ENCODE assay signal across 22 cellular contexts in genomic region chr1:54967372-54967771, GRCh38. TPM values are rescaled to one million over a fixed set of nuclear protein-coding genes. Genes with fewer than 3 reads are reported as not detected.
DNase-seq lines count a peak whose midpoint lies in the region; ATAC-seq and TF ChIP-seq lines count a peak whose summit lies in the region.
"Had no signal": no experiment of that assay in that cellular context is flagged by ENCODE, and none has a peak within 500 bp of the region (broad histone marks: within the 10 kb centered on the region; RNA-seq: fewer than 3 reads in every experiment).

No MANE protein-coding gene starts in this region.

- H3K4me3 ChIP-seq in foreskin fibroblast (ENCODE audit: low read depth in 1 of 2, low read length in 2 of 2) (no peak overlapping the region), MG63 (no peak overlapping the region)
- H3K4me3 ChIP-seq: heart right ventricle, upper lobe of right lung had no signal

- intact Hi-C loops in sciatic nerve (cut with DNase I): no loop called here

- ATAC-seq in HG02981 (IDR thresholded peaks at IDR 0.05; ENCODE audit: unreplicated experiment) (no peak), sciatic nerve (no peak)
- ATAC-seq: heart right ventricle; naive thymus-derived CD8-positive, alpha-beta T cell; stimulated activated naive CD8-positive, alpha-beta T cell treated with anti-CD3 and anti-CD28 coated beads, Interleukin-15, amount 100 ng/mL, for 72 hours; upper lobe of right lung had no signal

- DNase-seq in A172 (ENCODE audit: low spot score) (peak; percentile 27), EH (ENCODE audit: low read depth) (peak; percentile 46), RKO (ENCODE audit: low spot score) (peak; percentile 50), foreskin fibroblast (peak; percentile 50 to 83), NOMO-1 treated with dmso at 0.1 percent for 144 hours (lab: John Stamatoyannopoulos, UW; ENCODE audit: unreplicated experiment) (no peak), MG63 (no peak), sciatic nerve (ENCODE audit: low spot score) (no peak)
- DNase-seq: activated CD4-positive, alpha-beta T cell treated with anti-CD3 and anti-CD28 coated beads for 1 hour; activated effector memory CD4-positive, alpha-beta T cell treated with Interleukin-2 at 50 U/mL for 16 hours; COR-L47; effector CD4-positive, alpha-beta T cell; heart right ventricle; MM.1S; naive thymus-derived CD8-positive, alpha-beta T cell; NCI-H2029; stimulated activated CD4-positive, alpha-beta T cell treated with anti-CD3 and anti-CD28 coated beads, Interleukin-2, amount 100 ng/mL, for 24 hours; stimulated activated naive CD8-positive, alpha-beta T cell treated with anti-CD3 and anti-CD28 coated beads, Interleukin-15, amount 100 ng/mL, for 72 hours; T1000; upper lobe of right lung had no signal

- H3K9me3 ChIP-seq in MG63: no peaks in the 10 kb centered on the region
- H3K9me3 ChIP-seq: heart right ventricle, upper lobe of right lung had no signal

- no peak for TF ChIP-seq CTCF in foreskin fibroblast (IDR thresholded peaks at IDR 0.05; ENCODE audit: low read depth, low read length)

- no peaks in the 10 kb centered on the region for H3K36me3 ChIP-seq in MG63
- H3K36me3 ChIP-seq: heart right ventricle, upper lobe of right lung had no signal

- H3K27me3 ChIP-seq in MG63: no peaks in the 10 kb centered on the region
- H3K27me3 ChIP-seq: upper lobe of right lung had no signal

RNA-seq across cellular contexts. Expression of gene TMEM61, which starts 13.1 kb away (rescaled TPM):
- total RNA-seq in A172 (2014; rRNA removed; shearing (Covaris generic)): not detected in 2 replicates
- total RNA-seq in MG63 (2014; rRNA removed; shearing (Covaris generic); ENCODE audit: low replicate concordance): not detected in 2 replicates
- total RNA-seq in sciatic nerve: not detected
- total RNA-seq: cardiac septum; naive thymus-derived CD8-positive, alpha-beta T cell; NCI-H460 had no signal

RNA-seq across cellular contexts. Expression of gene BSND, which starts 31.4 kb away (rescaled TPM):
- not detected in 2 replicates for total RNA-seq in A172 (2014; rRNA removed; shearing (Covaris generic))
- not detected in 2 replicates for total RNA-seq in MG63 (2014; rRNA removed; shearing (Covaris generic); ENCODE audit: low replicate concordance)
- not detected for total RNA-seq in sciatic nerve
- total RNA-seq: cardiac septum; heart right ventricle; naive thymus-derived CD8-positive, alpha-beta T cell; NCI-H460; upper lobe of right lung had no signal

Comparison
In these comparisons a context has a peak if more than half of its experiments do, and no peak if none do; other contexts are left out.
1. DNase-seq: peak in A172 (single experiment), EH (single experiment), RKO (single experiment) and foreskin fibroblast (2 of 2); none in NOMO-1 treated with dmso at 0.1 percent for 144 hours (single experiment), MG63 (single experiment) and sciatic nerve (single experiment).